9 cellular contexts compared by ENCODE assay signal in the genomic region with DNA sequence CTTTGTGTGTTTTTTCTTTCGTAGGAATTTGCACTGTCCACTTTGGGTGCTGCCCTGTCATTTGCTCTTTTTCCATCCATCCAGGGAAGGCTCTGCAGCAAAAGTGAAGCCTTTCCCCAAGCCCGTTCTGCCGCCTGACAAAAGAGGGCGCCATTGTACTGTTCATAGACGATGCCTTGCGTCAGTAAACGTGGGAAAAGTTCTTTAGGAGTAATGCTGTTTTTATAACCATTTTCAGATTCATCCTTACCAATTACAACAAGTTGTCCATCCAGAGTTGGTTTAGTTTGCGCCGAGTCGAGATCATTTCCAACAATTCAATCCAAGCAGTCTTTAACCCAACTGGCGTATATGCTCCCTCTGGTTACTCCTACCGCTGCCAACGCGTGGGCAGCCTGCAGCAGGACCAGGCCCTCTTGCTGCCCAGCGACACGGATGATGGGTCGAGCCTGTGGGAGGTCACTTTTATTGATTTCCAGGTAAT. TPM values are rescaled to one million over a fixed set of nuclear protein-coding genes. Genes with fewer than 3 reads are reported as not detected.
A peak's percentile ranks its signal among the peaks of the same experiment; 100 is the strongest.
DNase-seq lines count a peak whose midpoint lies in the region; ATAC-seq and TF ChIP-seq lines count a peak whose summit lies in the region.
"Had no signal": no experiment of that assay in that cellular context is flagged by ENCODE, and none has a peak within 500 bp of the region (broad histone marks: within the 10 kb centered on the region; RNA-seq: fewer than 3 reads in every experiment).

No MANE protein-coding gene starts in this region.

- peak; percentile 87 for DNase-seq in Ammon's horn (ENCODE audit: low spot score)
- peak; percentile 68 for DNase-seq in NCI-H2227 (lab: John Stamatoyannopoulos, UW; ENCODE audit: unreplicated experiment)
- peak; percentile 54 for DNase-seq in activated CD8-positive, alpha-beta T cell treated with anti-CD3 and anti-CD28 coated beads, Interleukin-2, amount 10 ng/mL, durations not matched to agents 7 days and 5 days
- peak; percentile 69 for DNase-seq in fibroblast of the conjunctiva (ENCODE audit: low read depth)
- peak; percentile 75 for DNase-seq in osteoblast (ENCODE audit: insufficient read length, low spot score, missing footprints)

- no peaks in the 10 kb centered on the region for H3K36me3 ChIP-seq in osteoblast (ENCODE audit: insufficient read depth, low read length)
- H3K36me3 ChIP-seq: neutrophil had no signal

- H3K9me3 Mint-ChIP-seq in activated CD8-positive, alpha-beta T cell treated with anti-CD3 and anti-CD28 coated beads, Interleukin-2, amount 10 ng/mL, durations not matched to agents 7 days and 5 days (ENCODE audit: insufficient read depth), result no peaks in the 10 kb centered on the region

- peak overlapping the region; percentile 74 for H3K4me2 ChIP-seq in osteoblast (ENCODE audit: insufficient read depth, low read length)

- peaks cover 4% of the 10 kb centered on the region for H3K36me3 Mint-ChIP-seq in activated CD8-positive, alpha-beta T cell treated with anti-CD3 and anti-CD28 coated beads, Interleukin-2, amount 10 ng/mL, durations not matched to agents 7 days and 5 days (ENCODE audit: low read depth)

- H3K4me1 Mint-ChIP-seq in activated CD8-positive, alpha-beta T cell treated with anti-CD3 and anti-CD28 coated beads, Interleukin-2, amount 10 ng/mL, durations not matched to agents 7 days and 5 days (ENCODE audit: low read depth), result peaks cover 3% of the 10 kb centered on the region

- peak overlapping the region; percentile 89 for H2AFZ ChIP-seq in osteoblast (ENCODE audit: low read length)

- no peak overlapping the region for H3K27ac Mint-ChIP-seq in activated CD8-positive, alpha-beta T cell treated with anti-CD3 and anti-CD28 coated beads, Interleukin-2, amount 10 ng/mL, durations not matched to agents 7 days and 5 days

- H3K27ac ChIP-seq in osteoblast (ENCODE audit: low read depth, low read length), result peak overlapping the region; percentile 77
- H3K27ac ChIP-seq: neutrophil had no signal

- POLR2A ChIA-PET in activated CD8-positive, alpha-beta T cell treated with anti-CD3 and anti-CD28 coated beads, Interleukin-2, amount 10 ng/mL, durations not matched to agents 7 days and 5 days (lab: Charles Lee), result no interaction called here

- H4K20me1 ChIP-seq in osteoblast (ENCODE audit: insufficient read depth, low read length), result no peaks in the 10 kb centered on the region

- CTCF ChIA-PET in activated CD8-positive, alpha-beta T cell treated with anti-CD3 and anti-CD28 coated beads, Interleukin-2, amount 10 ng/mL, durations not matched to agents 7 days and 5 days (lab: Charles Lee), result interaction anchor here (0.8 to 3.7 kb wide), 13 partner anchors 18 to 1254 kb away, joined by 3 to 26 read pairs (median 3); no protein-coding TSS in a partner anchor

- H3K27me3 ChIP-seq in osteoblast (ENCODE audit: insufficient read depth, low read length), result no peaks in the 10 kb centered on the region
- H3K27me3 ChIP-seq: neutrophil had no signal

- TF ChIP-seq CTCF in osteoblast (IDR thresholded peaks at IDR 0.05; ENCODE audit: extremely low read depth, low read depth, low read length), result peak; percentile 99

- H3K4me3 Mint-ChIP-seq in activated CD8-positive, alpha-beta T cell treated with anti-CD3 and anti-CD28 coated beads, Interleukin-2, amount 10 ng/mL, durations not matched to agents 7 days and 5 days, result no peak overlapping the region

- H3K4me1 ChIP-seq in osteoblast (ENCODE audit: insufficient read depth, low read length), result peaks cover 9% of the 10 kb centered on the region

- ATAC-seq in GM21529 (IDR thresholded peaks at IDR 0.05; ENCODE audit: unreplicated experiment) (peak; percentile 59), HG03045 (IDR thresholded peaks at IDR 0.05; ENCODE audit: unreplicated experiment) (no peak), HG02763 (IDR thresholded peaks at IDR 0.05; ENCODE audit: unreplicated experiment) (no peak)
- peak; percentile 60 for ATAC-seq in activated CD8-positive, alpha-beta T cell treated with anti-CD3 and anti-CD28 coated beads, Interleukin-2, amount 10 ng/mL, durations not matched to agents 7 days and 5 days

- peaks cover 4% of the 10 kb centered on the region for H3K27me3 Mint-ChIP-seq in activated CD8-positive, alpha-beta T cell treated with anti-CD3 and anti-CD28 coated beads, Interleukin-2, amount 10 ng/mL, durations not matched to agents 7 days and 5 days (ENCODE audit: low read depth)

- H3K9me3 ChIP-seq in osteoblast (ENCODE audit: low read depth, low read length), result no peaks in the 10 kb centered on the region
- H3K9me3 ChIP-seq: neutrophil had no signal

- peak overlapping the region; percentile 52 for H3K4me3 ChIP-seq in osteoblast (ENCODE audit: insufficient read depth, low read length)

- no peaks in the 10 kb centered on the region for H3K79me2 ChIP-seq in osteoblast (ENCODE audit: insufficient read depth, low read length)

RNA-seq across cellular contexts. Expression of gene RPS23, which starts 34.3 kb away (rescaled TPM):
- 1,000 to 10,000 TPM; 1,914 to 1,974 TPM for total RNA-seq in activated CD8-positive, alpha-beta T cell treated with anti-CD3 and anti-CD28 coated beads, Interleukin-2, amount 10 ng/mL, durations not matched to agents 7 days and 5 days
- total RNA-seq in osteoblast, result 2,597 and 2,636 TPM in 2 replicates

Comparison
In these comparisons a context has a peak if more than half of its experiments do, and no peak if none do; other contexts are left out.
1. ATAC-seq: peak in GM21529 (single experiment) and activated CD8-positive, alpha-beta T cell treated with anti-CD3 and anti-CD28 coated beads, Interleukin-2, amount 10 ng/mL, durations not matched to agents 7 days and 5 days (single experiment); none in HG03045 (single experiment) and HG02763 (single experiment).
2. Peak in every context shown above with its lines, with median percentiles within 50 percentile points of each other: DNase-seq.